ENCODE assay signal across 13 cellular contexts in the genomic region with DNA sequence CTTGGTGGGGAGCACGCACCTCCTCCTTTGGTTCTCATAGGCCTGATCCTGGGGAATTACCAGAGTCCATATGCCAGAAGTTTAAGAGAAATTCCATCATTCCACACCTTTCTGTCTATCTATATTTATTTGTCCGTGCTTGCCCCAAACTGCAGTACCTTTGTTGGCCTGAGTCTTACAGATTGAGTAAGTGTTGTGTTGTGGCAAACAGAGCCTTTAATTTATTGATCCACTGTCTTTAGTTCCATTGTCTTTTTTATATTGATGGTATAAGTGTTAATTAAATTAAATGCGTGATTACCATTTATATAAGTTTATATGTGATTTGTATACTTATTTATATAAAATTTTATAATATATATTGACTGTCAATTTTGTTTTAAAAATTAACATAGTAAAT. TPM values are rescaled to one million over a fixed set of nuclear protein-coding genes. Genes with fewer than 3 reads are reported as not detected.
DNase-seq lines count a peak whose midpoint lies in the region; ATAC-seq and TF ChIP-seq lines count a peak whose summit lies in the region.
"Had no signal": no experiment of that assay in that cellular context is flagged by ENCODE, and none has a peak within 500 bp of the region (broad histone marks: within the 10 kb centered on the region; RNA-seq: fewer than 3 reads in every experiment).

No MANE protein-coding gene starts in this region.

- H3K79me2 ChIP-seq in GM23338 (replicated peaks; ENCODE audit: insufficient read depth), result no peaks in the 10 kb centered on the region

- no peaks in the 10 kb centered on the region for H3K36me3 Mint-ChIP-seq in GM23338 (ENCODE audit: low read depth)
- no peaks in the 10 kb centered on the region for H3K36me3 Mint-ChIP-seq in activated CD8-positive, alpha-beta T cell treated with anti-CD3 and anti-CD28 coated beads, Interleukin-2, amount 10 ng/mL, durations not matched to agents 7 days and 5 days (ENCODE audit: low read depth)
- H3K36me3 Mint-ChIP-seq: activated naive CD8-positive, alpha-beta T cell treated with anti-CD3 and anti-CD28 coated beads for 36 hours had no signal

- no peaks in the 10 kb centered on the region for H3K9me2 ChIP-seq in GM23338 (ENCODE audit: insufficient read depth)

- peaks cover 4% of the 10 kb centered on the region; the same call in 1 of the 2 replicates for H3F3A ChIP-seq in GM23338 (replicated peaks; ENCODE audit: low read depth)

- no peaks in the 10 kb centered on the region for H3K9me3 Mint-ChIP-seq in GM23338
- H3K9me3 Mint-ChIP-seq in activated CD8-positive, alpha-beta T cell treated with anti-CD3 and anti-CD28 coated beads, Interleukin-2, amount 10 ng/mL, durations not matched to agents 7 days and 5 days (ENCODE audit: insufficient read depth), result no peaks in the 10 kb centered on the region
- H3K9me3 Mint-ChIP-seq: activated naive CD8-positive, alpha-beta T cell treated with anti-CD3 and anti-CD28 coated beads for 36 hours had no signal

- no peak overlapping the region for H3K27ac Mint-ChIP-seq in GM23338
- no peak overlapping the region for H3K27ac Mint-ChIP-seq in activated CD8-positive, alpha-beta T cell treated with anti-CD3 and anti-CD28 coated beads, Interleukin-2, amount 10 ng/mL, durations not matched to agents 7 days and 5 days
- H3K27ac Mint-ChIP-seq: activated naive CD8-positive, alpha-beta T cell treated with anti-CD3 and anti-CD28 coated beads for 36 hours had no signal

- H3K4me1 Mint-ChIP-seq in GM23338, result peaks cover 13% of the 10 kb centered on the region
- H3K4me1 Mint-ChIP-seq in activated CD8-positive, alpha-beta T cell treated with anti-CD3 and anti-CD28 coated beads, Interleukin-2, amount 10 ng/mL, durations not matched to agents 7 days and 5 days (ENCODE audit: low read depth), result no peaks in the 10 kb centered on the region
- H3K4me1 Mint-ChIP-seq: activated naive CD8-positive, alpha-beta T cell treated with anti-CD3 and anti-CD28 coated beads for 36 hours had no signal

- H3K27me3 ChIP-seq in A673 (replicated peaks; ENCODE audit: insufficient read depth, low read depth, low read length, poor library complexity) (no peaks in the 10 kb centered on the region), GM23338 (ENCODE audit: insufficient read depth) (no peaks in the 10 kb centered on the region), kidney epithelial cell (ENCODE audit: control insufficient read depth, insufficient read depth, low read length) (no peaks in the 10 kb centered on the region)
- H3K27me3 ChIP-seq: BLaER1 treated with 17β-estradiol and CSF1 and Interleukin-3, amounts not matched to agents 10 nM and 100 nM; left lung had no signal

- H3K4me3 Mint-ChIP-seq in GM23338, result no peak overlapping the region
- no peak overlapping the region for H3K4me3 Mint-ChIP-seq in activated CD8-positive, alpha-beta T cell treated with anti-CD3 and anti-CD28 coated beads, Interleukin-2, amount 10 ng/mL, durations not matched to agents 7 days and 5 days
- H3K4me3 Mint-ChIP-seq: activated naive CD8-positive, alpha-beta T cell treated with anti-CD3 and anti-CD28 coated beads for 36 hours had no signal

- TF ChIP-seq CTCF in A673 (conservative IDR thresholded peaks at IDR 0.05; ENCODE audit: low read depth, low read length), result 0 out of 2 replicates have a peak, but pooled peaks have one; percentile 7
- TF ChIP-seq CTCF in GM23338 (conservative IDR thresholded peaks at IDR 0.05; ENCODE audit: low read depth in 2 of 2), result peak in 1 of 2 experiments; percentile 55; a peak in 2 of 4 replicates
- peak; percentile 22 for TF ChIP-seq CTCF in kidney epithelial cell (IDR thresholded peaks at IDR 0.05; ENCODE audit: insufficient read depth, low read length, poor library complexity, severe bottlenecking)

- no peak overlapping the region for H3K4me2 ChIP-seq in GM23338
- H3K4me2 ChIP-seq: BLaER1 treated with 17β-estradiol and CSF1 and Interleukin-3, amounts not matched to agents 10 nM and 100 nM had no signal

- H3K36me3 ChIP-seq in A673 (ENCODE audit: insufficient read depth, low read length, poor library complexity, severe bottlenecking) (no peaks in the 10 kb centered on the region), GM23338 (ENCODE audit: insufficient read depth) (no peaks in the 10 kb centered on the region), kidney epithelial cell (ENCODE audit: control insufficient read depth, insufficient read depth, low read length) (no peaks in the 10 kb centered on the region)
- H3K36me3 ChIP-seq: BLaER1 treated with 17β-estradiol and CSF1 and Interleukin-3, amounts not matched to agents 10 nM and 100 nM; left lung had no signal

- intact Hi-C loops in A673 (cut with micrococcal nuclease; ENCODE audit: unreplicated experiment), result no loop called here

- no peaks in the 10 kb centered on the region for H4K20me1 ChIP-seq in GM23338 (replicated peaks; ENCODE audit: insufficient read depth)
- H4K20me1 ChIP-seq: BLaER1 treated with 17β-estradiol and CSF1 and Interleukin-3, amounts not matched to agents 10 nM and 100 nM had no signal

- no peaks in the 10 kb centered on the region for H3K4me1 ChIP-seq in A673 (ENCODE audit: insufficient read depth, low read length, poor library complexity, severe bottlenecking)
- peaks cover 10% of the 10 kb centered on the region; the same call in 1 of the 2 replicates for H3K4me1 ChIP-seq in GM23338 (ENCODE audit: insufficient read depth)
- H3K4me1 ChIP-seq: left lung had no signal

- BruUV-seq in A673 (replicated peaks; lab: Mats Ljungman, UMichigan), result no TSS peak

- POLR2A ChIA-PET in A673 (lab: Charles Lee; ENCODE audit: low non-redundant PET), result no interaction called here
- POLR2A ChIA-PET in activated CD8-positive, alpha-beta T cell treated with anti-CD3 and anti-CD28 coated beads, Interleukin-2, amount 10 ng/mL, durations not matched to agents 7 days and 5 days (lab: Charles Lee), result no interaction called here

- H3K4me3 ChIP-seq in A673 (ENCODE audit: low read depth, low read length, poor library complexity, severe bottlenecking), result no peak overlapping the region
- H3K4me3 ChIP-seq in GM23338, result no peak overlapping the region
- no peak overlapping the region for H3K4me3 ChIP-seq in kidney epithelial cell (ENCODE audit: low read depth, low read length)
- H3K4me3 ChIP-seq: BLaER1 treated with 17β-estradiol and CSF1 and Interleukin-3, amounts not matched to agents 10 nM and 100 nM; left lung had no signal

- H2AFZ ChIP-seq in GM23338, result no peak overlapping the region

- H3K27ac ChIP-seq in A673 (ENCODE audit: low read depth, low read length, poor library complexity, severe bottlenecking) (no peak overlapping the region), GM23338 (ENCODE audit: low read depth) (no peak overlapping the region)
- H3K27ac ChIP-seq: BLaER1 treated with 17β-estradiol and CSF1 and Interleukin-3, amounts not matched to agents 10 nM and 100 nM; left lung had no signal

- H3K9me3 ChIP-seq in A673 (ENCODE audit: low read depth, low read length, poor library complexity, severe bottlenecking), result no peaks in the 10 kb centered on the region
- H3K9me3 ChIP-seq: BLaER1 treated with 17β-estradiol and CSF1 and Interleukin-3, amounts not matched to agents 10 nM and 100 nM; left lung had no signal

- DNase-seq in A673 (ENCODE audit: low spot score) (no peak), GM23338 (ENCODE audit: low spot score) (peak; percentile 50), kidney epithelial cell (ENCODE audit: low read depth) (no peak), NCI-H2107 treated with DMSO at 0.1 percent for 48 hours (lab: John Stamatoyannopoulos, UW; ENCODE audit: unreplicated experiment) (no peak)
- no peak for DNase-seq in activated CD8-positive, alpha-beta T cell treated with anti-CD3 and anti-CD28 coated beads, Interleukin-2, amount 10 ng/mL, durations not matched to agents 7 days and 5 days
- DNase-seq in activated CD4-positive, alpha-beta T cell treated with anti-CD3 and anti-CD28 coated beads, Interleukin-2, amount 50 U/mL, for 1 hour, result no peak
- no peak for DNase-seq in stimulated activated naive CD8-positive, alpha-beta T cell treated with anti-CD3 and anti-CD28 coated beads, Interleukin-15, Interleukin-2, amounts not matched to agents 100 U/mL and 50 U/mL, for 24 hours
- DNase-seq: activated naive CD8-positive, alpha-beta T cell treated with anti-CD3 and anti-CD28 coated beads for 36 hours; left lung; NCI-H187 had no signal

- ATAC-seq in GM23338 (peak; percentile 29), GM18907 (IDR thresholded peaks at IDR 0.05; ENCODE audit: unreplicated experiment) (no peak)
- peak; percentile 47 for ATAC-seq in activated CD8-positive, alpha-beta T cell treated with anti-CD3 and anti-CD28 coated beads, Interleukin-2, amount 10 ng/mL, durations not matched to agents 7 days and 5 days
- no peak for ATAC-seq in stimulated activated naive CD8-positive, alpha-beta T cell treated with anti-CD3 and anti-CD28 coated beads, Interleukin-15, Interleukin-2, amounts not matched to agents 100 U/mL and 50 U/mL, for 24 hours
- ATAC-seq: left lung had no signal

- CTCF ChIA-PET in A673 (lab: Charles Lee), result no interaction called here
- CTCF ChIA-PET in activated CD8-positive, alpha-beta T cell treated with anti-CD3 and anti-CD28 coated beads, Interleukin-2, amount 10 ng/mL, durations not matched to agents 7 days and 5 days (lab: Charles Lee), result no interaction called here

- H3K27me3 Mint-ChIP-seq in GM23338 (ENCODE audit: insufficient read depth, low read depth, poor library complexity), result peaks cover 12% of the 10 kb centered on the region
- no peaks in the 10 kb centered on the region for H3K27me3 Mint-ChIP-seq in activated CD8-positive, alpha-beta T cell treated with anti-CD3 and anti-CD28 coated beads, Interleukin-2, amount 10 ng/mL, durations not matched to agents 7 days and 5 days (ENCODE audit: low read depth)
- H3K27me3 Mint-ChIP-seq: activated naive CD8-positive, alpha-beta T cell treated with anti-CD3 and anti-CD28 coated beads for 36 hours had no signal

TF ChIP-seq in GM23338, 12 proteins besides CTCF, POLR2A, EP300 and RAD21 (continues in another document):
- no peak for TF ChIP-seq EZH2 (IDR thresholded peaks at IDR 0.05; ENCODE audit: low read depth, unreplicated experiment)
- no peak for TF ChIP-seq NANOG (IDR thresholded peaks at IDR 0.05; ENCODE audit: borderline replicate concordance)
- TF ChIP-seq JUNB (IDR thresholded peaks at IDR 0.05; ENCODE audit: unreplicated experiment), result no peak

RNA-seq across cellular contexts. Expression of a gene that starts 4.9 kb away (rescaled TPM):
- total RNA-seq in A673 (2021) (2.9 and 4.9 TPM in 2 replicates), kidney epithelial cell (6.3 and 6.9 TPM in 2 replicates)
- total RNA-seq in GM23338 (2014; rRNA removed; shearing (Covaris generic)), result 4.9 and 5.9 TPM in 2 replicates
- 16.6 and 18.9 TPM in 2 replicates for polyA plus RNA-seq in GM23338 (2016; fragmentation: Nextera tagmentation; extraction: Ambion mirVana)
- 1 to 10 TPM in 1 of 2 experiments, not detected in 1; 1.1 TPM for total RNA-seq in activated CD8-positive, alpha-beta T cell treated with anti-CD3 and anti-CD28 coated beads, Interleukin-2, amount 10 ng/mL, durations not matched to agents 7 days and 5 days

RNA-seq across cellular contexts. Expression of a gene that starts 11.1 kb away (rescaled TPM):
- 0.69 and 1.3 TPM in 2 replicates for total RNA-seq in A673 (2021)
- total RNA-seq in GM23338 (2014; rRNA removed; shearing (Covaris generic)), result 0.69 TPM in 1 of 2 replicates, not detected in the other
- 0.73 and 1.4 TPM in 2 replicates for polyA plus RNA-seq in GM23338 (2016; fragmentation: Nextera tagmentation; extraction: Ambion mirVana)
- under 1 TPM in 1 of 2 experiments, not detected in 1; 0.47 TPM for total RNA-seq in activated CD8-positive, alpha-beta T cell treated with anti-CD3 and anti-CD28 coated beads, Interleukin-2, amount 10 ng/mL, durations not matched to agents 7 days and 5 days
- total RNA-seq in kidney epithelial cell, result 2.0 and 4.4 TPM in 2 replicates
- total RNA-seq: T-helper 2 cell treated with Interferon-gamma antibody and Interleukin-4, amounts not matched to agents 100 ng/mL and 5 ng/mL, for 36 hours had no signal

Comparison
In these comparisons a context has a peak if more than half of its experiments do, and no peak if none do; other contexts are left out.
1. ATAC-seq: peak in GM23338 (single experiment) and activated CD8-positive, alpha-beta T cell treated with anti-CD3 and anti-CD28 coated beads, Interleukin-2, amount 10 ng/mL, durations not matched to agents 7 days and 5 days (single experiment); none in stimulated activated naive CD8-positive, alpha-beta T cell treated with anti-CD3 and anti-CD28 coated beads, Interleukin-15, Interleukin-2, amounts not matched to agents 100 U/mL and 50 U/mL, for 24 hours (single experiment) and GM18907 (single experiment).